Comparison of ENCODE assay signal across 16 cellular contexts in genomic region chr21:35113064-35113463, GRCh38.
DNase-seq lines count a peak whose midpoint lies in the region; ATAC-seq and TF ChIP-seq lines count a peak whose summit lies in the region.
"Had no signal": no experiment of that assay in that cellular context is flagged by ENCODE, and none has a peak within 500 bp of the region (broad histone marks: within the 10 kb centered on the region; RNA-seq: fewer than 3 reads in every experiment).

No MANE protein-coding gene starts in this region.

- no peaks in the 10 kb centered on the region for H3K9me2 ChIP-seq in GM23338 (ENCODE audit: insufficient read depth)

- H2AFZ ChIP-seq in osteoblast (ENCODE audit: low read length), result peak overlapping the region; percentile 34
- no peak overlapping the region for H2AFZ ChIP-seq in GM23338

- intact Hi-C loops in activated T-helper 2 cell treated with anti-CD3 and anti-CD28 coated beads, Interferon-gamma antibody, Interleukin-2, Interleukin-4, amounts not matched to agents 10 μg/mL and 5 μg/mL and 100 μg/mL, durations not matched to agents 14 hours and 24 hours and 36 hours (cut with micrococcal nuclease), result loop anchor here (2.0 kb wide), 1 partner anchor 26 kb away; no protein-coding TSS in a partner anchor

- DNase-seq in activated T-cell treated with anti-CD3 and anti-CD28 coated beads, Interleukin-2, amount 50 U/mL, for 72 hours, result peak in 1 of 2 donors; percentile 13
- no peak for DNase-seq in activated T-cell treated with anti-CD3 and anti-CD28 coated beads, Interleukin-2, amount 50 U/mL, for 48 hours
- peak; percentile 32 for DNase-seq in Jurkat, Clone E6-1 (ENCODE audit: low read depth, low spot score)
- no peak for DNase-seq in activated T-helper 2 cell treated with anti-CD3 and anti-CD28 coated beads, Interferon-gamma antibody, Interleukin-2, Interleukin-4, amounts not matched to agents 10 μg/mL and 5 μg/mL and 100 μg/mL, durations not matched to agents 14 hours and 24 hours and 36 hours (ENCODE audit: low spot score)
- DNase-seq in osteoblast (ENCODE audit: insufficient read length, low spot score, missing footprints) (peak; percentile 66), GM23338 (ENCODE audit: low spot score) (no peak), GM19240 (ENCODE audit: insufficient read length, low spot score) (no peak)
- DNase-seq in stimulated activated naive CD4-positive, alpha-beta T cell treated with Interleukin-2 at 50 U/mL for 16 hours (lab: John Stamatoyannopoulos, UW), result no peak
- DNase-seq: amniotic stem cell, COR-L47, gastrocnemius medialis, naive B cell, NCI-H146, NCI-H446 treated with DMSO at 0.1 percent for 48 hours, WERI-Rb-1 had no signal

- H3K27ac Mint-ChIP-seq in activated T-cell treated with anti-CD3 and anti-CD28 coated beads, Interleukin-2, amount 50 U/mL, for 72 hours, result peak overlapping the region; percentile 67
- peak overlapping the region; percentile 44 for H3K27ac Mint-ChIP-seq in activated T-helper 2 cell treated with anti-CD3 and anti-CD28 coated beads, Interferon-gamma antibody, Interleukin-2, Interleukin-4, amounts not matched to agents 10 μg/mL and 5 μg/mL and 100 μg/mL, durations not matched to agents 14 hours and 24 hours and 36 hours
- no peak overlapping the region for H3K27ac Mint-ChIP-seq in GM23338
- H3K27ac Mint-ChIP-seq: progenitor cell of endocrine pancreas had no signal

- H3K36me3 Mint-ChIP-seq in activated T-cell treated with anti-CD3 and anti-CD28 coated beads, Interleukin-2, amount 50 U/mL, for 72 hours (ENCODE audit: insufficient read depth in 2 of 2), result peaks cover 6 to 10% of the 10 kb centered on the region in 2 donors
- peaks cover 20% of the 10 kb centered on the region for H3K36me3 Mint-ChIP-seq in activated T-helper 2 cell treated with anti-CD3 and anti-CD28 coated beads, Interferon-gamma antibody, Interleukin-2, Interleukin-4, amounts not matched to agents 10 μg/mL and 5 μg/mL and 100 μg/mL, durations not matched to agents 14 hours and 24 hours and 36 hours (ENCODE audit: low read depth)
- no peaks in the 10 kb centered on the region for H3K36me3 Mint-ChIP-seq in GM23338 (ENCODE audit: low read depth)
- H3K36me3 Mint-ChIP-seq: naive B cell had no signal

- H3K4me2 ChIP-seq in osteoblast (ENCODE audit: insufficient read depth, low read length), result no peak overlapping the region
- H3K4me2 ChIP-seq in GM23338, result no peak overlapping the region

- H3K4me1 ChIP-seq in osteoblast (ENCODE audit: insufficient read depth, low read length) (no peaks in the 10 kb centered on the region), GM23338 (ENCODE audit: insufficient read depth) (no peaks in the 10 kb centered on the region)
- H3K4me1 ChIP-seq: gastrocnemius medialis had no signal

- TF ChIP-seq CTCF in osteoblast (IDR thresholded peaks at IDR 0.05; ENCODE audit: extremely low read depth, low read depth, low read length) (no peak), GM23338 (conservative IDR thresholded peaks at IDR 0.05; ENCODE audit: low read depth in 2 of 2) (no peak)

- peak overlapping the region in 1 of 2 donors; percentile 62 for H3K4me3 Mint-ChIP-seq in activated T-cell treated with anti-CD3 and anti-CD28 coated beads, Interleukin-2, amount 50 U/mL, for 72 hours
- H3K4me3 Mint-ChIP-seq in activated T-helper 2 cell treated with anti-CD3 and anti-CD28 coated beads, Interferon-gamma antibody, Interleukin-2, Interleukin-4, amounts not matched to agents 10 μg/mL and 5 μg/mL and 100 μg/mL, durations not matched to agents 14 hours and 24 hours and 36 hours (ENCODE audit: low read depth), result no peak overlapping the region
- H3K4me3 Mint-ChIP-seq in GM23338, result no peak overlapping the region
- H3K4me3 Mint-ChIP-seq: naive B cell had no signal

- H3K36me3 ChIP-seq in osteoblast (ENCODE audit: insufficient read depth, low read length) (no peaks in the 10 kb centered on the region), GM23338 (ENCODE audit: insufficient read depth) (no peaks in the 10 kb centered on the region)
- H3K36me3 ChIP-seq: gastrocnemius medialis, WERI-Rb-1 had no signal

- H3K9me3 Mint-ChIP-seq in activated T-cell treated with anti-CD3 and anti-CD28 coated beads, Interleukin-2, amount 50 U/mL, for 72 hours, result peaks cover 4 to 11% of the 10 kb centered on the region in 2 donors
- peaks cover 40% of the 10 kb centered on the region for H3K9me3 Mint-ChIP-seq in activated T-helper 2 cell treated with anti-CD3 and anti-CD28 coated beads, Interferon-gamma antibody, Interleukin-2, Interleukin-4, amounts not matched to agents 10 μg/mL and 5 μg/mL and 100 μg/mL, durations not matched to agents 14 hours and 24 hours and 36 hours
- H3K9me3 Mint-ChIP-seq in GM23338, result no peaks in the 10 kb centered on the region
- H3K9me3 Mint-ChIP-seq: naive B cell had no signal

- peaks cover 24% of the 10 kb centered on the region for H3K4me1 Mint-ChIP-seq in activated T-cell treated with anti-CD3 and anti-CD28 coated beads, Interleukin-2, amount 50 U/mL, for 72 hours (ENCODE audit: low read depth)
- peaks cover 19% of the 10 kb centered on the region for H3K4me1 Mint-ChIP-seq in activated T-helper 2 cell treated with anti-CD3 and anti-CD28 coated beads, Interferon-gamma antibody, Interleukin-2, Interleukin-4, amounts not matched to agents 10 μg/mL and 5 μg/mL and 100 μg/mL, durations not matched to agents 14 hours and 24 hours and 36 hours (ENCODE audit: low read depth)
- no peaks in the 10 kb centered on the region for H3K4me1 Mint-ChIP-seq in GM23338
- H3K4me1 Mint-ChIP-seq: naive B cell had no signal

- H3K79me2 ChIP-seq in osteoblast (ENCODE audit: insufficient read depth, low read length) (no peaks in the 10 kb centered on the region), GM23338 (replicated peaks; ENCODE audit: insufficient read depth) (no peaks in the 10 kb centered on the region)

- H3K27ac ChIP-seq in osteoblast (ENCODE audit: low read depth, low read length) (no peak overlapping the region), GM23338 (ENCODE audit: low read depth) (no peak overlapping the region)
- H3K27ac ChIP-seq: gastrocnemius medialis, WERI-Rb-1 had no signal

- no peak overlapping the region for H3K4me3 ChIP-seq in Jurkat, Clone E6-1 (ENCODE audit: low read length)
- H3K4me3 ChIP-seq in osteoblast (ENCODE audit: insufficient read depth, low read length) (no peak overlapping the region), GM23338 (no peak overlapping the region)
- H3K4me3 ChIP-seq: gastrocnemius medialis had no signal

- peak; percentile 63 to 70 for ATAC-seq in activated T-cell treated with anti-CD3 and anti-CD28 coated beads, Interleukin-2, amount 50 U/mL, for 72 hours (replicated peaks in 1 of 2)
- no peak for ATAC-seq in GM23338
- ATAC-seq: gastrocnemius medialis had no signal

- no peaks in the 10 kb centered on the region for H3K9me3 ChIP-seq in osteoblast (ENCODE audit: low read depth, low read length)
- H3K9me3 ChIP-seq: gastrocnemius medialis had no signal

- no peaks in the 10 kb centered on the region for H3F3A ChIP-seq in GM23338 (replicated peaks; ENCODE audit: low read depth)

- no peaks in the 10 kb centered on the region for H3K27me3 Mint-ChIP-seq in activated T-cell treated with anti-CD3 and anti-CD28 coated beads, Interleukin-2, amount 50 U/mL, for 72 hours (ENCODE audit: low read depth)
- H3K27me3 Mint-ChIP-seq in activated T-helper 2 cell treated with anti-CD3 and anti-CD28 coated beads, Interferon-gamma antibody, Interleukin-2, Interleukin-4, amounts not matched to agents 10 μg/mL and 5 μg/mL and 100 μg/mL, durations not matched to agents 14 hours and 24 hours and 36 hours (ENCODE audit: low read depth), result no peaks in the 10 kb centered on the region
- no peaks in the 10 kb centered on the region for H3K27me3 Mint-ChIP-seq in GM23338 (ENCODE audit: insufficient read depth, low read depth, poor library complexity)

- H4K20me1 ChIP-seq in osteoblast (ENCODE audit: insufficient read depth, low read length), result no peaks in the 10 kb centered on the region
- no peaks in the 10 kb centered on the region for H4K20me1 ChIP-seq in GM23338 (replicated peaks; ENCODE audit: insufficient read depth)

- H3K27me3 ChIP-seq in osteoblast (ENCODE audit: insufficient read depth, low read length) (no peaks in the 10 kb centered on the region), GM23338 (ENCODE audit: insufficient read depth) (no peaks in the 10 kb centered on the region)
- H3K27me3 ChIP-seq: gastrocnemius medialis had no signal

TF ChIP-seq in GM23338, 12 proteins besides CTCF, POLR2A, EP300 and RAD21 (continues in another document):
- TF ChIP-seq POLR2AphosphoS5 (IDR thresholded peaks at IDR 0.05; ENCODE audit: low read depth) (no peak), NANOG (IDR thresholded peaks at IDR 0.05; ENCODE audit: borderline replicate concordance) (no peak), EZH2 (IDR thresholded peaks at IDR 0.05; ENCODE audit: low read depth, unreplicated experiment) (no peak), ZNF331 (CRISPR knock-in tag; IDR thresholded peaks at IDR 0.05; ENCODE audit: low read depth) (no peak), STAT1 (IDR thresholded peaks at IDR 0.05; ENCODE audit: unreplicated experiment) (no peak), ZNF114 (CRISPR knock-in tag; IDR thresholded peaks at IDR 0.05) (no peak), CREB1 (CRISPR knock-in tag; IDR thresholded peaks at IDR 0.05; ENCODE audit: low read depth) (no peak), REST (IDR thresholded peaks at IDR 0.05; ENCODE audit: unreplicated experiment) (no peak)

Comparison
In these comparisons a context has a peak if more than half of its experiments do, and no peak if none do; other contexts are left out.
1. DNase-seq: peak in Jurkat, Clone E6-1 (single experiment) and osteoblast (single experiment); none in activated T-cell treated with anti-CD3 and anti-CD28 coated beads, Interleukin-2, amount 50 U/mL, for 48 hours (0 of 2), activated T-helper 2 cell treated with anti-CD3 and anti-CD28 coated beads, Interferon-gamma antibody, Interleukin-2, Interleukin-4, amounts not matched to agents 10 μg/mL and 5 μg/mL and 100 μg/mL, durations not matched to agents 14 hours and 24 hours and 36 hours (single experiment), GM23338 (single experiment), stimulated activated naive CD4-positive, alpha-beta T cell treated with Interleukin-2 at 50 U/mL for 16 hours (single experiment) and GM19240 (single experiment).